20 cellular contexts compared by ENCODE assay signal in the genomic region with DNA sequence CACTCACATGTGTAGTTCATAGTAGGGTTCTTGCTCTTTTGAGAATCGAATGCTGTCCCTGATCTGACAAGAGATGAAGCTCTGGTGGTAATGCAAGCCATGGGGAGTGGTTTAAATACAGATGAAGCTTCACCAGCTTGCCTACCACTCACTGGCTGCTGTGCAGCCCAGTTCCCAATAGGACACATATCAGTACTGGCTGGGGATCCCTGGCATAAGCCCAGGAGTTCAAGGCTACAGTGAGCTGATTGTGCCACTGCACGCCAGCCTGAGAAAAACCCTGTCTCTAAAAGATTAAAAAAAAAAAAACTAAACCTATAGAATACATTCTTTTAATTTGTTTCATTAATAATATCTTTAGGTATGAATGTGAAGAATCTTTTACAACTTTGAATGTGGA.
A peak's percentile ranks its signal among the peaks of the same experiment; 100 is the strongest.
DNase-seq lines count a peak whose midpoint lies in the region; ATAC-seq and TF ChIP-seq lines count a peak whose summit lies in the region.
"Had no signal": no experiment of that assay in that cellular context is flagged by ENCODE, and none has a peak within 500 bp of the region (broad histone marks: within the 10 kb centered on the region; RNA-seq: fewer than 3 reads in every experiment).

No MANE protein-coding gene starts in this region.

- no peaks in the 10 kb centered on the region for H3K36me3 ChIP-seq in testis (ENCODE audit: low read depth, missing control alignments)
- H3K36me3 ChIP-seq in upper lobe of right lung, result peaks cover 15% of the 10 kb centered on the region
- H3K36me3 ChIP-seq: BLaER1 had no signal

- H3K9me3 Mint-ChIP-seq in activated naive CD8-positive, alpha-beta T cell treated with anti-CD3 and anti-CD28 coated beads for 36 hours, result no peaks in the 10 kb centered on the region
- no peaks in the 10 kb centered on the region for H3K9me3 Mint-ChIP-seq in activated naive CD8-positive, alpha-beta T cell treated with anti-CD3 and anti-CD28 coated beads, Interleukin-2, amount 50 U/mL, for 24 hours
- H3K9me3 Mint-ChIP-seq in natural killer cell, result no peaks in the 10 kb centered on the region
- H3K9me3 Mint-ChIP-seq: CD4-positive, alpha-beta memory T cell; GM23338 had no signal

- no peak overlapping the region for H3K27ac ChIP-seq in testis
- no peak overlapping the region for H3K27ac ChIP-seq in upper lobe of right lung
- H3K27ac ChIP-seq: 22Rv1, A549, BLaER1, HL-60 had no signal

- peaks cover 3% of the 10 kb centered on the region for H3K36me3 Mint-ChIP-seq in activated naive CD8-positive, alpha-beta T cell treated with anti-CD3 and anti-CD28 coated beads for 36 hours
- peaks cover 3% of the 10 kb centered on the region for H3K36me3 Mint-ChIP-seq in activated naive CD8-positive, alpha-beta T cell treated with anti-CD3 and anti-CD28 coated beads, Interleukin-2, amount 50 U/mL, for 24 hours (ENCODE audit: low read depth)
- no peaks in the 10 kb centered on the region for H3K36me3 Mint-ChIP-seq in natural killer cell

- TF ChIP-seq CTCF in testis (IDR thresholded peaks at IDR 0.05), result no peak
- no peak for TF ChIP-seq CTCF in natural killer cell (IDR thresholded peaks at IDR 0.05)
- TF ChIP-seq CTCF in upper lobe of right lung (IDR thresholded peaks at IDR 0.05), result no peak

- H3K4me3 ChIP-seq in testis (no peak overlapping the region), upper lobe of right lung (no peak overlapping the region)
- H3K4me3 ChIP-seq: A549, BLaER1, GM23338 had no signal

- TF ChIP-seq POLR2A in testis (IDR thresholded peaks at IDR 0.05), result no peak

- no peak for ATAC-seq in activated naive CD8-positive, alpha-beta T cell treated with anti-CD3 and anti-CD28 coated beads, Interleukin-2, amount 50 U/mL, for 24 hours
- ATAC-seq in left lobe of liver (peak; percentile 64), natural killer cell (no peak), upper lobe of right lung (no peak)
- ATAC-seq: A549, GM23338 had no signal

- WGBS in testis, 2 donors, result 54 to 73% methylated on average over 2 of the region's 2 CpGs

- no peak for DNase-seq in activated naive CD8-positive, alpha-beta T cell treated with anti-CD3 and anti-CD28 coated beads for 36 hours
- no peak for DNase-seq in activated naive CD8-positive, alpha-beta T cell treated with anti-CD3 and anti-CD28 coated beads, Interleukin-2, amount 50 U/mL, for 24 hours
- DNase-seq in Ammon's horn (ENCODE audit: low spot score) (peak; percentile 9), left lobe of liver (ENCODE audit: low spot score) (peak; percentile 41), testis (peak; percentile 66), natural killer cell (no peak), upper lobe of right lung (no peak)
- DNase-seq: AML-193; CD4-positive, alpha-beta memory T cell; DMS153; DMS79; GDM1; HCEC 1CT; IMR-90 had no signal

- peak overlapping the region; percentile 42 for H3K27ac Mint-ChIP-seq in activated naive CD8-positive, alpha-beta T cell treated with anti-CD3 and anti-CD28 coated beads for 36 hours
- H3K27ac Mint-ChIP-seq in activated naive CD8-positive, alpha-beta T cell treated with anti-CD3 and anti-CD28 coated beads, Interleukin-2, amount 50 U/mL, for 24 hours, result no peak overlapping the region
- no peak overlapping the region for H3K27ac Mint-ChIP-seq in natural killer cell
- H3K27ac Mint-ChIP-seq: CD14-positive monocyte; CD4-positive, alpha-beta memory T cell; GM23338 had no signal

- H3K27me3 ChIP-seq in testis (no peaks in the 10 kb centered on the region), upper lobe of right lung (no peaks in the 10 kb centered on the region)
- H3K27me3 ChIP-seq: BLaER1 had no signal

- no peak overlapping the region for H3K4me3 Mint-ChIP-seq in activated naive CD8-positive, alpha-beta T cell treated with anti-CD3 and anti-CD28 coated beads for 36 hours
- no peak overlapping the region for H3K4me3 Mint-ChIP-seq in activated naive CD8-positive, alpha-beta T cell treated with anti-CD3 and anti-CD28 coated beads, Interleukin-2, amount 50 U/mL, for 24 hours
- no peak overlapping the region for H3K4me3 Mint-ChIP-seq in natural killer cell
- H3K4me3 Mint-ChIP-seq: CD14-positive monocyte; CD4-positive, alpha-beta memory T cell; GM23338 had no signal

- H3K4me1 ChIP-seq in testis (no peaks in the 10 kb centered on the region), upper lobe of right lung (no peaks in the 10 kb centered on the region)
- H3K4me1 ChIP-seq: A549, BLaER1 had no signal

- H3K27me3 Mint-ChIP-seq in activated naive CD8-positive, alpha-beta T cell treated with anti-CD3 and anti-CD28 coated beads for 36 hours, result no peaks in the 10 kb centered on the region
- H3K27me3 Mint-ChIP-seq in activated naive CD8-positive, alpha-beta T cell treated with anti-CD3 and anti-CD28 coated beads, Interleukin-2, amount 50 U/mL, for 24 hours, result no peaks in the 10 kb centered on the region
- no peaks in the 10 kb centered on the region for H3K27me3 Mint-ChIP-seq in natural killer cell (ENCODE audit: low read depth in 2 of 2)
- H3K27me3 Mint-ChIP-seq: CD4-positive, alpha-beta memory T cell had no signal

- H3K9me3 ChIP-seq in testis (no peaks in the 10 kb centered on the region), upper lobe of right lung (no peaks in the 10 kb centered on the region)
- H3K9me3 ChIP-seq: A549, BLaER1 had no signal

- intact Hi-C loops in testis (cut with DNase I; ENCODE audit: low total_unique reads), result no loop called here
- intact Hi-C loops in natural killer cell (cut with micrococcal nuclease), result no loop called here
- intact Hi-C loops in upper lobe of right lung (cut with DNase I), result no loop called here

- peaks cover 8% of the 10 kb centered on the region for H3K4me1 Mint-ChIP-seq in activated naive CD8-positive, alpha-beta T cell treated with anti-CD3 and anti-CD28 coated beads for 36 hours
- H3K4me1 Mint-ChIP-seq in activated naive CD8-positive, alpha-beta T cell treated with anti-CD3 and anti-CD28 coated beads, Interleukin-2, amount 50 U/mL, for 24 hours, result peaks cover 10% of the 10 kb centered on the region
- no peaks in the 10 kb centered on the region for H3K4me1 Mint-ChIP-seq in natural killer cell
- H3K4me1 Mint-ChIP-seq: CD14-positive monocyte, GM23338 had no signal

Comparison
In these comparisons a context has a peak if more than half of its experiments do, and no peak if none do; other contexts are left out.
1. DNase-seq: peak in Ammon's horn (single experiment), left lobe of liver (single experiment) and testis (single experiment); none in activated naive CD8-positive, alpha-beta T cell treated with anti-CD3 and anti-CD28 coated beads for 36 hours (single experiment), activated naive CD8-positive, alpha-beta T cell treated with anti-CD3 and anti-CD28 coated beads, Interleukin-2, amount 50 U/mL, for 24 hours (single experiment), natural killer cell (single experiment) and upper lobe of right lung (single experiment).